ENCODE assay signal across 8 cellular contexts in the genomic region with DNA sequence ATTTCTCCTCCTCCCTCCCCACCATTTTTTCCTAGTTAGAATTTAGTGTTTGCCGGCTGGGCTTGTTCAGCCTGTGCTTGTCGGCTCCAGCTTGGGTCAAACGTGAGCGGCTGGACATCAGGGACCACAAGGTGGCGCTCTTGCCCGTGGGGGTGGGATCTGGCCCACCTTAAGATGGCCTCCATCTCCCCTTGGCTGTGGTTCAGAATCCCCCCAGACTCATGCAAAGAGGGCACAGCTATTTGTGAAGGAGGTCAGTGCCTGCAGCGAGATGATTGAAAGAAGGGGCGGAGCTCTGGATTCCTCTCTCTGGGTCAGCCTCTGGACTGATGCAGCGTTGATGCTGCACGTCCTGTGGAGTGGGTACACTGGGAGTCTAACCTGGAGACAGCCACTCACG.
DNase-seq lines count a peak whose midpoint lies in the region; ATAC-seq and TF ChIP-seq lines count a peak whose summit lies in the region.

No MANE protein-coding gene starts in this region.

- H3K36me3 ChIP-seq in neural progenitor cell: no peaks in the 10 kb centered on the region

- no peaks in the 10 kb centered on the region for H3K79me2 ChIP-seq in neural progenitor cell (ENCODE audit: low read depth)

- DNase-seq in Calu3 (peak; percentile 9), LNCaP clone FGC (ENCODE audit: low read depth) (no peak), epithelial cell of proximal tubule (ENCODE audit: low read depth) (no peak), neural progenitor cell (ENCODE audit: low spot score) (peak; percentile 91), SIG-M5 treated with dmso at 0.1 percent for 504 hours (lab: John Stamatoyannopoulos, UW; ENCODE audit: unreplicated experiment) (no peak), GM19238 (ENCODE audit: insufficient read length, low spot score) (no peak)
- no peak for DNase-seq in effector CD8-positive, alpha-beta T cell (lab: John Stamatoyannopoulos, UW)

- no peaks in the 10 kb centered on the region for H3K9me3 Mint-ChIP-seq in Calu3 (ENCODE audit: low read depth, unreplicated experiment)
- peaks cover 8% of the 10 kb centered on the region for H3K9me3 Mint-ChIP-seq in neural progenitor cell

- no TSS peak for BruUV-seq in Calu3 (replicated peaks; lab: Mats Ljungman, UMichigan)

- H3F3A ChIP-seq in neural progenitor cell (ENCODE audit: low read depth): peaks cover 13% of the 10 kb centered on the region

- peaks cover 9% of the 10 kb centered on the region for H3K4me1 Mint-ChIP-seq in Calu3 (ENCODE audit: low read depth, unreplicated experiment)
- peaks cover 55% of the 10 kb centered on the region for H3K4me1 Mint-ChIP-seq in neural progenitor cell

- peaks cover 5% of the 10 kb centered on the region for H3K27me3 Mint-ChIP-seq in Calu3 (ENCODE audit: unreplicated experiment)
- H3K27me3 Mint-ChIP-seq in neural progenitor cell (ENCODE audit: insufficient read depth, low read depth): peaks cover 11% of the 10 kb centered on the region

- H4K20me1 ChIP-seq in neural progenitor cell (ENCODE audit: low read depth): no peaks in the 10 kb centered on the region

- CTCF ChIA-PET in Calu3 (lab: Charles Lee): no interaction called here

- ATAC-seq in GM19023 (IDR thresholded peaks at IDR 0.05; ENCODE audit: unreplicated experiment): no peak

- H3K4me1 ChIP-seq in neural progenitor cell: peaks cover 25% of the 10 kb centered on the region

- H3K4me3 ChIP-seq in LNCaP clone FGC (ENCODE audit: low read depth, low read length) (no peak overlapping the region), epithelial cell of proximal tubule (ENCODE audit: low read depth, low read length) (no peak overlapping the region), neural progenitor cell (no peak overlapping the region)

- H3K4me3 Mint-ChIP-seq in Calu3 (ENCODE audit: low read depth, unreplicated experiment) (no peak overlapping the region), neural progenitor cell (peak overlapping the region; percentile 3)

- H3K36me3 Mint-ChIP-seq in Calu3 (ENCODE audit: insufficient read depth, unreplicated experiment) (no peaks in the 10 kb centered on the region), neural progenitor cell (no peaks in the 10 kb centered on the region)

- no peak overlapping the region for H3K27ac Mint-ChIP-seq in Calu3 (ENCODE audit: unreplicated experiment)
- peak overlapping the region; percentile 87 for H3K27ac Mint-ChIP-seq in neural progenitor cell

- no peak overlapping the region for H3K4me2 ChIP-seq in neural progenitor cell

- H3K9me3 ChIP-seq in neural progenitor cell (ENCODE audit: low read depth): no peaks in the 10 kb centered on the region

- H3K27ac ChIP-seq in neural progenitor cell: no peak overlapping the region

- intact Hi-C loops in Calu3 (cut with micrococcal nuclease; ENCODE audit: unreplicated experiment): loop anchor here (10.0 kb wide), 1 partner anchor 307 kb away; a partner anchor contains a TSS

- no peak overlapping the region for H3K9ac ChIP-seq in neural progenitor cell

- no peaks in the 10 kb centered on the region for H3K27me3 ChIP-seq in neural progenitor cell

- TF ChIP-seq CTCF in Calu3 (IDR thresholded peaks at IDR 0.05; ENCODE audit: unreplicated experiment) (peak; percentile 50), LNCaP clone FGC (IDR thresholded peaks at IDR 0.05; ENCODE audit: control insufficient read depth, extremely low read depth, insufficient read depth) (peak; percentile 36), epithelial cell of proximal tubule (conservative IDR thresholded peaks at IDR 0.05; ENCODE audit: low read depth, low read length) (peak; percentile 93), neural progenitor cell (IDR thresholded peaks at IDR 0.05) (peak; percentile 97)

- no peak overlapping the region for H2AFZ ChIP-seq in neural progenitor cell (replicated peaks)

Comparison
In these comparisons a context has a peak if more than half of its experiments do, and no peak if none do; other contexts are left out.
1. DNase-seq: peak in Calu3 (single experiment) and neural progenitor cell (single experiment); none in LNCaP clone FGC (single experiment), epithelial cell of proximal tubule (single experiment), SIG-M5 treated with dmso at 0.1 percent for 504 hours (single experiment), GM19238 (single experiment) and effector CD8-positive, alpha-beta T cell (single experiment).
2. CTCF ChIP-seq: peak in every context shown above with its lines; median percentile 97 in neural progenitor cell; 93 in epithelial cell of proximal tubule; 50 in Calu3; 36 in LNCaP clone FGC.